ENCODE assay signal across 1 cellular context in the genomic region with DNA sequence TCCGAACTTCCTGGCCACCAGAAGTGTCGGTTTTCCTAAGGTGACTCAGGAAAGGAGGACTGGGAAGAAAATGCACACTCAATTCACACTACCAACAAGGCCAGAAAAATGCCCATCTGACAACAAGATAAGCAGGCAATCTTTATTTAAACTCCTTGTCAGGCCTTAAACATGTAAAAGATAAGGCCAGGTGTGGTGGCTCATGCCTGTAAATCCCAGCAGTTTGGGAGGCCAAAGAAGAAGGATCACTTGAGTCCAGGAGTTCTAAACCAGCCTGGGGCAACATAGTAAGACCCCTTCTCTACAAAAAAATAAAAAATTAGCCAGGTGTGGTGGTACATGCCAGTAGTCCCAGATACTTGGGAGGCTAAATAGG.
TF ChIP-seq lines count a peak whose summit lies in the region.

No MANE protein-coding gene starts in this region.

TF ChIP-seq in A549, 52 proteins besides CTCF, POLR2A, EP300 and RAD21:
- TF ChIP-seq ESRRA (IDR thresholded peaks at IDR 0.05; ENCODE audit: borderline replicate concordance, low read length) (no peak), HOXB5 (CRISPR knock-in tag; IDR thresholded peaks at IDR 0.05) (no peak), EHF (CRISPR knock-in tag; IDR thresholded peaks at IDR 0.05) (no peak), JUNB (IDR thresholded peaks at IDR 0.05) (no peak), HOXA7 (CRISPR knock-in tag; IDR thresholded peaks at IDR 0.05) (no peak), SREBF2 (IDR thresholded peaks at IDR 0.05) (no peak), RARB (CRISPR knock-in tag; IDR thresholded peaks at IDR 0.05) (no peak; the same call in 1 of the 2 replicates)
- TF ChIP-seq, protein P1, sequence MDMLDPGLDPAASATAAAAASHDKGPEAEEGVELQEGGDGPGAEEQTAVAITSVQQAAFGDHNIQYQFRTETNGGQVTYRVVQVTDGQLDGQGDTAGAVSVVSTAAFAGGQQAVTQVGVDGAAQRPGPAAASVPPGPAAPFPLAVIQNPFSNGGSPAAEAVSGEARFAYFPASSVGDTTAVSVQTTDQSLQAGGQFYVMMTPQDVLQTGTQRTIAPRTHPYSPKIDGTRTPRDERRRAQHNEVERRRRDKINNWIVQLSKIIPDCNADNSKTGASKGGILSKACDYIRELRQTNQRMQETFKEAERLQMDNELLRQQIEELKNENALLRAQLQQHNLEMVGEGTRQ (IDR thresholded peaks at IDR 0.05) = no peak
